21 cellular contexts compared by ENCODE assay signal in genomic region chr2:42958036-42958370, GRCh38.
DNase-seq lines count a peak whose midpoint lies in the region; ATAC-seq and TF ChIP-seq lines count a peak whose summit lies in the region.
"Had no signal": no experiment of that assay in that cellular context is flagged by ENCODE, and none has a peak within 500 bp of the region (broad histone marks: within the 10 kb centered on the region; RNA-seq: fewer than 3 reads in every experiment).

No MANE protein-coding gene starts in this region.

- H3K4me3 ChIP-seq in BLaER1 (no peak overlapping the region), right lobe of liver (no peak overlapping the region), skin epidermis (no peak overlapping the region)
- H3K4me3 ChIP-seq: dorsolateral prefrontal cortex, GM23248, psoas muscle had no signal

- no peaks in the 10 kb centered on the region for H3K36me3 ChIP-seq in BLaER1
- no peaks in the 10 kb centered on the region for H3K36me3 ChIP-seq in right lobe of liver

- intact Hi-C loops in right lobe of liver (cut with DNase I): no loop called here

- no peak for ATAC-seq in right lobe of liver
- ATAC-seq: activated CD8-positive, alpha-beta T cell treated with anti-CD3 and anti-CD28 coated beads for 36 hours; natural killer cell; psoas muscle; stimulated activated naive CD8-positive, alpha-beta T cell treated with anti-CD3 and anti-CD28 coated beads, Interleukin-15, amount 100 ng/mL, for 72 hours had no signal

- H4K20me1 ChIP-seq in BLaER1: no peaks in the 10 kb centered on the region

- H3K4me1 ChIP-seq in BLaER1 (peaks cover 98% of the 10 kb centered on the region), right lobe of liver (peaks cover 0 to 63% (median 31%) of the 10 kb centered on the region in 4 donors)

- CTCF ChIA-PET in RWPE1 (lab: Yijun Ruan, JAX): interaction anchor here (0.6 kb wide), 1 partner anchor 13 kb away, joined by 3 read pairs; no protein-coding TSS in a partner anchor

- TF ChIP-seq POLR2A in right lobe of liver (IDR thresholded peaks at IDR 0.05): no peak

- H3K27ac ChIP-seq in BLaER1 (peak overlapping the region; percentile 96), RWPE1 (peak overlapping the region; percentile 86), right lobe of liver (peak overlapping the region; percentile 77 to 90 (median 83)), skin epidermis (peak overlapping the region in 17 of 21 experiments; percentile 18 to 93 (median 63))
- H3K27ac ChIP-seq: GM23248 had no signal

- WGBS in right lobe of liver (ENCODE audit: insufficient coverage, low coverage, low lambda C conversion rate, missing lambda C conversion rate): 96% methylated on average over 6 of the region's 6 CpGs

- peak overlapping the region; percentile 38; the same call in 1 of the 2 replicates for H3K9ac ChIP-seq in BLaER1
- H3K9ac ChIP-seq: GM23248 had no signal

- H3K4me2 ChIP-seq in BLaER1: peak overlapping the region; percentile 87

- H3K27me3 ChIP-seq in BLaER1 (no peaks in the 10 kb centered on the region), right lobe of liver (no peaks in the 10 kb centered on the region)
- H3K27me3 ChIP-seq: dorsolateral prefrontal cortex, foreskin keratinocyte had no signal

- DNase-seq in RWPE1 (ENCODE audit: low spot score): no peak
- no peak for DNase-seq in right lobe of liver
- DNase-seq in activated CD4-positive, alpha-beta T cell treated with anti-CD3 and anti-CD28 coated beads for 48 hours: no peak
- no peak for DNase-seq in GM03348 (ENCODE audit: low spot score)
- DNase-seq in SHP77 treated with DMSO at 0.1 percent for 48 hours (lab: John Stamatoyannopoulos, UW): no peak
- DNase-seq in NCI-H526 treated with DMSO at 0.1 percent for 48 hours (lab: John Stamatoyannopoulos, UW): no peak
- DNase-seq: activated CD8-positive, alpha-beta T cell treated with anti-CD3 and anti-CD28 coated beads for 36 hours; activated naive CD4-positive, alpha-beta T cell treated with Interleukin-2 at 50 U/mL for 16 hours; activated T-cell treated with anti-CD3 and anti-CD28 coated beads, Interleukin-2, amount 50 U/mL, for 1 hour; dorsolateral prefrontal cortex; foreskin keratinocyte; GF-D8; GM23248; mesendoderm; natural killer cell; NCI-H1048; psoas muscle; stimulated activated CD4-positive, alpha-beta T cell treated with anti-CD3 and anti-CD28 coated beads, Interleukin-4, amount 100 ng/mL, for 24 hours; stimulated activated naive CD8-positive, alpha-beta T cell treated with anti-CD3 and anti-CD28 coated beads, Interleukin-15, amount 100 ng/mL, for 72 hours had no signal

- POLR2A ChIA-PET in RWPE1 (lab: Yijun Ruan, JAX; ENCODE audit: low non-redundant PET): interaction anchor here (0.6 kb wide), 1 partner anchor 264 kb away, joined by 3 read pairs; no protein-coding TSS in a partner anchor

- peaks cover 2% of the 10 kb centered on the region; the same call in 1 of the 2 replicates for H3K9me3 ChIP-seq in BLaER1
- H3K9me3 ChIP-seq in right lobe of liver: no peaks in the 10 kb centered on the region
- H3K9me3 ChIP-seq: psoas muscle had no signal

- TF ChIP-seq CTCF in RWPE1 (conservative IDR thresholded peaks at IDR 0.05; ENCODE audit: low read depth): no peak
- TF ChIP-seq CTCF in right lobe of liver (IDR thresholded peaks at IDR 0.05): no peak
